ENCODE assay signal across 2 cellular contexts in the genomic region with DNA sequence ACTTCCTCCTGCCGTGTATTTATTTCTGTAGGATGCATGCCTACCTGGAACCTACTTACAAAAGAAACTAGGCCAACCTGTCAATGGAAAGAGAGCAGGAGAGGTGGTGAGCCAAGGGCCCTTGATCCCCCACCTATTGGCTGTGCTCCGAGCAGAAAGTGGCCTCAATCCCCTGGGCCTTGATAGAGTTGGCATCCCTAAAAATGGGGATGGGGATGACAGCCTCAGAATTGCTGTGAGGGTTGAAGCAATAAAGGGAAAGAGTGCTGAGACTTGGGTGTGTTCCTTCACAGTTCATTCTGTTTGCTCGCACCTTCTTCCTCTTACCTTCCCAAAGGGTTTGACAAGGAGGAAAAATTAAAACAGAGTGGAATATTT.
TF ChIP-seq lines count a peak whose summit lies in the region.

No MANE protein-coding gene starts in this region.

TF ChIP-seq in A549, 52 proteins besides CTCF, POLR2A, EP300 and RAD21 (continued from another document):
- TF ChIP-seq ATOH8 (CRISPR knock-in tag; IDR thresholded peaks at IDR 0.05; ENCODE audit: low read depth) (peak; percentile 71; the same call in 1 of the 2 replicates), CBX2 (IDR thresholded peaks at IDR 0.05; ENCODE audit: borderline replicate concordance, low read depth) (no peak), HEYL (CRISPR knock-in tag; IDR thresholded peaks at IDR 0.05) (peak; percentile 76; the same call in 1 of the 2 replicates), HOXB13 (CRISPR knock-in tag; IDR thresholded peaks at IDR 0.05; ENCODE audit: low read depth) (0 out of 2 replicates have a peak, but pooled peaks have one; percentile 38), KDM5A (IDR thresholded peaks at IDR 0.05) (no peak), PHF8 (IDR thresholded peaks at IDR 0.05; ENCODE audit: borderline replicate concordance, low read depth) (no peak), EHF (CRISPR knock-in tag; IDR thresholded peaks at IDR 0.05) (peak; percentile 80), NR3C1 (IDR thresholded peaks at IDR 0.05) (no peak), CHD4 (IDR thresholded peaks at IDR 0.05; ENCODE audit: borderline replicate concordance) (no peak)
TF ChIP-seq in A549: peak in this region for 6.

TF ChIP-seq in IMR-90, 13 proteins besides CTCF, POLR2A, EP300 and RAD21 (continued from another document):
- TF ChIP-seq MAFK (IDR thresholded peaks at IDR 0.05; ENCODE audit: low read depth, low read length) (no peak), RCOR1 (IDR thresholded peaks at IDR 0.05; ENCODE audit: insufficient replicate concordance, low read length) (no peak), SMC3 (IDR thresholded peaks at IDR 0.05; ENCODE audit: low read depth, low read length) (no peak), RFX5 (IDR thresholded peaks at IDR 0.05; ENCODE audit: low read depth, low read length) (no peak), FOS (IDR thresholded peaks at IDR 0.05; ENCODE audit: low read depth, low read length) (no peak), CHD1 (IDR thresholded peaks at IDR 0.05; ENCODE audit: low read depth, low read length) (no peak), BHLHE40 (IDR thresholded peaks at IDR 0.05; ENCODE audit: low read depth, low read length) (no peak), NFE2L2 (IDR thresholded peaks at IDR 0.05; ENCODE audit: low read depth, low read length) (no peak)
- TF ChIP-seq, protein P1, sequence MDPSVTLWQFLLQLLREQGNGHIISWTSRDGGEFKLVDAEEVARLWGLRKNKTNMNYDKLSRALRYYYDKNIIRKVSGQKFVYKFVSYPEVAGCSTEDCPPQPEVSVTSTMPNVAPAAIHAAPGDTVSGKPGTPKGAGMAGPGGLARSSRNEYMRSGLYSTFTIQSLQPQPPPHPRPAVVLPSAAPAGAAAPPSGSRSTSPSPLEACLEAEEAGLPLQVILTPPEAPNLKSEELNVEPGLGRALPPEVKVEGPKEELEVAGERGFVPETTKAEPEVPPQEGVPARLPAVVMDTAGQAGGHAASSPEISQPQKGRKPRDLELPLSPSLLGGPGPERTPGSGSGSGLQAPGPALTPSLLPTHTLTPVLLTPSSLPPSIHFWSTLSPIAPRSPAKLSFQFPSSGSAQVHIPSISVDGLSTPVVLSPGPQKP (IDR thresholded peaks at IDR 0.05; ENCODE audit: borderline replicate concordance, low read depth, low read length), result no peak
- TF ChIP-seq, protein P2, sequence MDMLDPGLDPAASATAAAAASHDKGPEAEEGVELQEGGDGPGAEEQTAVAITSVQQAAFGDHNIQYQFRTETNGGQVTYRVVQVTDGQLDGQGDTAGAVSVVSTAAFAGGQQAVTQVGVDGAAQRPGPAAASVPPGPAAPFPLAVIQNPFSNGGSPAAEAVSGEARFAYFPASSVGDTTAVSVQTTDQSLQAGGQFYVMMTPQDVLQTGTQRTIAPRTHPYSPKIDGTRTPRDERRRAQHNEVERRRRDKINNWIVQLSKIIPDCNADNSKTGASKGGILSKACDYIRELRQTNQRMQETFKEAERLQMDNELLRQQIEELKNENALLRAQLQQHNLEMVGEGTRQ (IDR thresholded peaks at IDR 0.05; ENCODE audit: low read depth, low read length), result no peak
TF ChIP-seq in IMR-90: peak in this region for 0.
